ENCODE assay signal across 19 cellular contexts in the genomic region with DNA sequence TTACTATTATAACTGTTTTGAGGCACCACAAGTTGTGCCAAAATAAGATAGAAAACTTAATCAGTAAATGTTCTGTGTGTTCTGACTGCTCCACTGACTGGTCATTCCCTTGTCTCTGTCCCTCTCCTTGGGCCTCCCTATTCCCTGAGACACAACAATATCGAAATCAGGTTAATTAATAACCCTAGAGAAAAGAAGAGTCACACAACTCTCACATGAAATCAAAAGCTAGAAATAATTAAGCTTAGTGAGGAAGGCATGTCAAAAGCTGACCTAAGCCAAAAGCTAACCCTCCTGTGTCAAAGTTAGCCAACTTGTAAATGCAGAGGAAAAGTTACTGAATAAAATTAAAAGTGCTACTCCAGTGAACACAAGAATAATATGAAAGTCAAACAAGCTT. TPM values are rescaled to one million over a fixed set of nuclear protein-coding genes. Genes with fewer than 3 reads are reported as not detected.
A peak's percentile ranks its signal among the peaks of the same experiment; 100 is the strongest.
DNase-seq lines count a peak whose midpoint lies in the region; ATAC-seq, FAIRE-seq and TF ChIP-seq lines count a peak whose summit lies in the region.
"Had no signal": no experiment of that assay in that cellular context is flagged by ENCODE, and none has a peak within 500 bp of the region (broad histone marks: within the 10 kb centered on the region; RNA-seq: fewer than 3 reads in every experiment).

No MANE protein-coding gene starts in this region.

- peaks cover 4 to 15% (median 8%) of the 10 kb centered on the region in 3 donors for H3K36me3 Mint-ChIP-seq in naive thymus-derived CD8-positive, alpha-beta T cell
- H3K36me3 Mint-ChIP-seq: CD14-positive monocyte; CD8-positive, alpha-beta T cell had no signal

- no peak overlapping the region for H3K9ac ChIP-seq in kidney (ENCODE audit: low read length in 2 of 2)

- peak overlapping the region; percentile 14 to 19 for H3K4me3 ChIP-seq in kidney (ENCODE audit: low read length in 2 of 2)
- H3K4me3 ChIP-seq: A549, HAP-1 had no signal

- H3K4me1 Mint-ChIP-seq in naive thymus-derived CD8-positive, alpha-beta T cell: no peaks in the 10 kb centered on the region
- H3K4me1 Mint-ChIP-seq: CD14-positive monocyte had no signal

- FAIRE-seq in HTR-8/SVneo (lab: Jason Lieb, UNC) (peak; percentile 40), kidney (lab: Jason Lieb, UNC) (peak; percentile 87)
- FAIRE-seq: A549, GM19239, H1 had no signal

- intact Hi-C loops in kidney (cut with DNase I): no loop called here

- POLR2A ChIA-PET in naive thymus-derived CD8-positive, alpha-beta T cell (lab: Charles Lee): no interaction called here

- H3K27ac ChIP-seq in kidney (ENCODE audit: low read depth in 2 of 2, low read length in 2 of 2): peak overlapping the region; percentile 25 to 38
- H3K27ac ChIP-seq: A549, HL-60 had no signal

- peaks cover 0 to 7% of the 10 kb centered on the region in 2 donors for H3K9me3 ChIP-seq in kidney (ENCODE audit: control insufficient read depth in 1 of 2, low read length in 2 of 2)
- H3K9me3 ChIP-seq: A549, HAP-1 had no signal

- H3K27ac Mint-ChIP-seq in naive thymus-derived CD8-positive, alpha-beta T cell: no peak overlapping the region
- H3K27ac Mint-ChIP-seq: CD8-positive, alpha-beta T cell had no signal

- TF ChIP-seq CTCF in kidney (IDR thresholded peaks at IDR 0.05; ENCODE audit: borderline replicate concordance, extremely low read depth, insufficient read depth): no peak

- no peaks in the 10 kb centered on the region for H3K27me3 Mint-ChIP-seq in naive thymus-derived CD8-positive, alpha-beta T cell

- no peak overlapping the region for H3K4me3 Mint-ChIP-seq in naive thymus-derived CD8-positive, alpha-beta T cell
- H3K4me3 Mint-ChIP-seq: CD14-positive monocyte; CD8-positive, alpha-beta T cell had no signal

- H3K9me3 Mint-ChIP-seq in naive thymus-derived CD8-positive, alpha-beta T cell: peaks cover 0 to 17% (median 8%) of the 10 kb centered on the region in 9 donors

- peak; percentile 94 for ATAC-seq in left lobe of liver
- ATAC-seq in naive thymus-derived CD8-positive, alpha-beta T cell: no peak
- ATAC-seq: A549; CD8-positive, alpha-beta T cell had no signal

- peaks cover 6 to 17% of the 10 kb centered on the region in 2 donors for H3K4me1 ChIP-seq in kidney (ENCODE audit: control insufficient read depth in 1 of 2, insufficient read depth in 1 of 2, low read depth in 1 of 2, low read length in 2 of 2)
- H3K4me1 ChIP-seq: A549, HAP-1 had no signal

- DNase-seq in HTR-8/SVneo (ENCODE audit: insufficient read length, low spot score): no peak
- DNase-seq in kidney: no peak
- no peak for DNase-seq in left lobe of liver (ENCODE audit: low spot score)
- DNase-seq in HK-2 (ENCODE audit: unreplicated experiment): no peak
- no peak for DNase-seq in NCI-H2107 (lab: John Stamatoyannopoulos, UW)
- no peak for DNase-seq in SIG-M5 treated with dmso at 0.1 percent for 504 hours (lab: John Stamatoyannopoulos, UW; ENCODE audit: unreplicated experiment)
- no peak for DNase-seq in naive thymus-derived CD8-positive, alpha-beta T cell
- DNase-seq: CD8-positive, alpha-beta T cell; COR-L47; DMS53; GF-D8; IMR-90 had no signal

- H3K36me3 ChIP-seq in kidney (ENCODE audit: control insufficient read depth in 1 of 2, insufficient read depth in 2 of 2, low read length in 2 of 2): no peaks in the 10 kb centered on the region
- H3K36me3 ChIP-seq: HAP-1 had no signal

RNA-seq across cellular contexts. Expression of gene CCDC196, which starts 53.8 kb away (rescaled TPM):
- not detected for total RNA-seq in kidney
- polyA plus RNA-seq in kidney (ENCODE audit: insufficient read depth, low read depth, low replicate concordance): not detected
- 4.0 TPM for total RNA-seq in left lobe of liver
- total RNA-seq in naive thymus-derived CD8-positive, alpha-beta T cell: not detected
- not detected for polyA plus RNA-seq in naive thymus-derived CD8-positive, alpha-beta T cell
- total RNA-seq: CD8-positive, alpha-beta T cell; H1; IMR-90 had no signal
- polyA plus RNA-seq: A549, BJ, CD14-positive monocyte, H1, IMR-90 had no signal
